8 cellular contexts compared by ENCODE assay signal in the genomic region with DNA sequence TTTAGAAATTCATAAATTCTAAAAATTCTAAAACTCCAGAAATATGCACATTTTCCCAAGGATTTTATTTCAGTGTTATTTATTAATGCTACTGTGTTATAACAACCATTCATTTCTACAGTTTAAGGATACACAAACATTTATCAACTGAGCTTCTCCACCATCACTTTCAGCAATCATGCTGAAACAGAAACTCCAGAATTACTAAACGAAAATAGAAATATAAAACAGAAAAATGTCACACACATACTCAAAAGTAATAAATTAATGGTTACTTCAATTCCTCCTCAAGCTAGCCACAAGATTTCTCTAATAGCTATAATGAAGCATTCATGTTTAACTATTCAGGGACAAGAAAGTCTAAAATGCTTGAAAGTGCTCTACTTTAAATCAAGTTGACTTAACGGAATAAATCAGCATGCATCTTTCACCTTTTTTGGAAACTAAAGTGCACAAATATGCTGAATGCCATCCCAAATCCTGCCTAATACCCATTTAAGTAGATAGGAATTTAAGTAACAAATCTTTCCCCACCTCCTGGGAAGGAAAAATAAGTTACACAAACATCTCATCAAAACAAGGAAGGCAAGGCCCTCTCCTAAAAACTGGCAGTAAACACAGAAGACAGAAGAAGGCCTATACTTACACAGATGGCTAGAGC. TPM values are rescaled to one million over a fixed set of nuclear protein-coding genes. Genes with fewer than 3 reads are reported as not detected.
DNase-seq lines count a peak whose midpoint lies in the region; ATAC-seq and TF ChIP-seq lines count a peak whose summit lies in the region.

No MANE protein-coding gene starts in this region.

- TF ChIP-seq CTCF in AG04449 (IDR thresholded peaks at IDR 0.05; ENCODE audit: insufficient read depth, low read length, missing control alignments) (no peak), breast epithelium (IDR thresholded peaks at IDR 0.05) (no peak), lower lobe of right lung (IDR thresholded peaks at IDR 0.05) (no peak)

- intact Hi-C loops in breast epithelium (cut with DNase I; ENCODE audit: low total_unique reads) (loop anchor here (10.0 kb wide), 1 partner anchor 48 kb away; no protein-coding TSS in a partner anchor), lower lobe of right lung (cut with DNase I) (no loop called here)

- H3K36me3 ChIP-seq in breast epithelium (no peaks in the 10 kb centered on the region), lower lobe of right lung (no peaks in the 10 kb centered on the region)

- TF ChIP-seq POLR2A in breast epithelium (IDR thresholded peaks at IDR 0.05), result no peak

- peak; percentile 37 for ATAC-seq in HG02610 (IDR thresholded peaks at IDR 0.05; ENCODE audit: unreplicated experiment)
- ATAC-seq in lower lobe of right lung, result peak; percentile 59 to 82
- ATAC-seq in GM21360 (IDR thresholded peaks at IDR 0.05; ENCODE audit: unreplicated experiment), result no peak

- peak overlapping the region; percentile 59 for H3K4me3 ChIP-seq in AG04449 (ENCODE audit: low read depth, low read length)
- peak overlapping the region; percentile 36 to 53 (median 48) for H3K4me3 ChIP-seq in breast epithelium
- H3K4me3 ChIP-seq in lower lobe of right lung, result peak overlapping the region; percentile 47

- H3K9me3 ChIP-seq in breast epithelium (peaks cover 0 to 3% of the 10 kb centered on the region in 2 donors), lower lobe of right lung (no peaks in the 10 kb centered on the region)

- H3K27me3 ChIP-seq in breast epithelium (no peaks in the 10 kb centered on the region), lower lobe of right lung (ENCODE audit: low read depth) (no peaks in the 10 kb centered on the region)

- CTCF ChIA-PET in AG04449 (lab: Yijun Ruan, JAX), result interaction anchor here (0.9 to 1.7 kb wide), 4 partner anchors 54 to 237 kb away, joined by 3 read pairs; no protein-coding TSS in a partner anchor

- DNase-seq in AG04449 (ENCODE audit: low read depth, low spot score) (no peak), breast epithelium (ENCODE audit: low spot score in 2 of 2) (no peak), lower lobe of right lung (no peak), COLO668 (lab: John Stamatoyannopoulos, UW; ENCODE audit: unreplicated experiment) (no peak), NCI-H226 (no peak)
- no peak for DNase-seq in activated CD4-positive, CD25-positive, alpha-beta regulatory T cell treated with anti-CD3 and anti-CD28 coated beads, Interleukin-2, amount 50 U/mL, for 72 hours

- POLR2A ChIA-PET in AG04449 (lab: Yijun Ruan, JAX), result no interaction called here

- no peaks in the 10 kb centered on the region for H3K4me1 ChIP-seq in breast epithelium
- peaks cover 4% of the 10 kb centered on the region for H3K4me1 ChIP-seq in lower lobe of right lung

- peak overlapping the region; percentile 76 to 77 for H3K27ac ChIP-seq in breast epithelium
- peak overlapping the region; percentile 53 for H3K27ac ChIP-seq in lower lobe of right lung

RNA-seq across cellular contexts. Expression of a gene that starts 0.6 kb away (rescaled TPM):
- total RNA-seq in breast epithelium, result 100 to 1,000 TPM in 2 of 3 donors, 10 to 100 TPM in 1; 55.7 to 170 (median 118) TPM
- total RNA-seq in lower lobe of right lung, result 39.1 TPM

RNA-seq across cellular contexts. Expression of a gene that starts 54.9 kb away (rescaled TPM):
- 10 to 100 TPM in 1 of 3 donors, 1 to 10 TPM in 2; 6.6 to 21.8 (median 8.8) TPM for total RNA-seq in breast epithelium
- 6.8 TPM for total RNA-seq in lower lobe of right lung
